ENCODE assay signal across 15 cellular contexts in genomic region chr16:74580828-74581227, GRCh38. TPM values are rescaled to one million over a fixed set of nuclear protein-coding genes. Genes with fewer than 3 reads are reported as not detected.
DNase-seq lines count a peak whose midpoint lies in the region; ATAC-seq and TF ChIP-seq lines count a peak whose summit lies in the region.
"Had no signal": no experiment of that assay in that cellular context is flagged by ENCODE, and none has a peak within 500 bp of the region (broad histone marks: within the 10 kb centered on the region; RNA-seq: fewer than 3 reads in every experiment).

No MANE protein-coding gene starts in this region.

- H3K9me3 ChIP-seq in MM.1S (replicated peaks; ENCODE audit: insufficient read depth, low read length) (no peaks in the 10 kb centered on the region), mucosa of descending colon (no peaks in the 10 kb centered on the region)
- H3K9me3 ChIP-seq in naive thymus-derived CD4-positive, alpha-beta T cell (ENCODE audit: control insufficient read depth in 2 of 3, low read length in 3 of 3): no peaks in the 10 kb centered on the region
- H3K9me3 ChIP-seq: gastroesophageal sphincter, neutrophil had no signal

- H3K36me3 Mint-ChIP-seq in naive thymus-derived CD4-positive, alpha-beta T cell: peaks cover 0 to 17% (median 13%) of the 10 kb centered on the region in 5 donors

- H3K4me3 ChIP-seq in GM12864 (ENCODE audit: low read depth, low read length) (no peak overlapping the region), MM.1S (ENCODE audit: low read length) (no peak overlapping the region), mucosa of descending colon (no peak overlapping the region)
- H3K4me3 ChIP-seq in naive thymus-derived CD4-positive, alpha-beta T cell (ENCODE audit: low read length): no peak overlapping the region
- H3K4me3 ChIP-seq: gastroesophageal sphincter had no signal

- H3K4me1 ChIP-seq in MM.1S (ENCODE audit: low read length): peaks cover 5% of the 10 kb centered on the region; the same call in 1 of the 2 replicates
- peaks cover 0 to 17% of the 10 kb centered on the region in 2 donors for H3K4me1 ChIP-seq in naive thymus-derived CD4-positive, alpha-beta T cell (ENCODE audit: control insufficient read depth in 2 of 2, insufficient read depth in 2 of 2, low read length in 2 of 2)
- peaks cover 11% of the 10 kb centered on the region for H3K4me1 ChIP-seq in mucosa of descending colon (ENCODE audit: low read depth)

- peak; percentile 27 for DNase-seq in GM12864 (ENCODE audit: low read depth)
- no peak for DNase-seq in MM.1S
- no peak for DNase-seq in naive thymus-derived CD4-positive, alpha-beta T cell
- no peak for DNase-seq in nucleus accumbens (lab: John Stamatoyannopoulos, UW)
- no peak for DNase-seq in mucosa of descending colon
- DNase-seq in NCI-H2171 treated with DMSO at 0.1 percent for 48 hours (lab: John Stamatoyannopoulos, UW): no peak
- DNase-seq: amniotic stem cell; CD4-positive, alpha-beta memory T cell; NCI-H1092 treated with DMSO at 0.1 percent for 48 hours; stimulated activated CD4-positive, alpha-beta T cell treated with anti-CD3 and anti-CD28 coated beads, Interleukin-12 subunit alpha, Interleukin-12 subunit beta, amount 100 ng/mL, for 4 hours; SW 1271 had no signal

- no peaks in the 10 kb centered on the region for H3F3A ChIP-seq in MM.1S (ENCODE audit: insufficient read depth, low read length)

- TF ChIP-seq CTCF in GM12864 (IDR thresholded peaks at IDR 0.05; ENCODE audit: low read depth, low read length, missing control alignments) (no peak), MM.1S (IDR thresholded peaks at IDR 0.05; ENCODE audit: low read length) (no peak), mucosa of descending colon (IDR thresholded peaks at IDR 0.05) (no peak)

- H3K36me3 ChIP-seq in MM.1S (replicated peaks; ENCODE audit: insufficient read depth, low read length) (no peaks in the 10 kb centered on the region), mucosa of descending colon (ENCODE audit: low read depth) (no peaks in the 10 kb centered on the region)
- no peaks in the 10 kb centered on the region for H3K36me3 ChIP-seq in naive thymus-derived CD4-positive, alpha-beta T cell (ENCODE audit: control insufficient read depth in 2 of 3, insufficient read depth in 3 of 3, low read length in 3 of 3)
- H3K36me3 ChIP-seq: gastroesophageal sphincter, neutrophil had no signal

- H3K27me3 Mint-ChIP-seq in naive thymus-derived CD4-positive, alpha-beta T cell: no peaks in the 10 kb centered on the region
- H3K27me3 Mint-ChIP-seq: CD4-positive, alpha-beta memory T cell had no signal

- H4K20me1 ChIP-seq in MM.1S (ENCODE audit: insufficient read depth, low read length): no peaks in the 10 kb centered on the region

- H3K9ac ChIP-seq in MM.1S (ENCODE audit: low read length): no peak overlapping the region

- no peaks in the 10 kb centered on the region for H3K9me2 ChIP-seq in MM.1S (replicated peaks; ENCODE audit: insufficient read depth, low read length)

- intact Hi-C loops in naive thymus-derived CD4-positive, alpha-beta T cell (cut with micrococcal nuclease): loop anchor here in 1 of 2 donors (2.0 kb wide), 1 partner anchor 14 kb away; no protein-coding TSS in a partner anchor
- intact Hi-C loops in mucosa of descending colon (cut with DNase I, micrococcal nuclease): no loop called here

- peak overlapping the region in 7 of 10 donors; percentile 20 to 56 (median 45) for H3K4me3 Mint-ChIP-seq in naive thymus-derived CD4-positive, alpha-beta T cell

- CTCF ChIA-PET in naive thymus-derived CD4-positive, alpha-beta T cell (lab: Charles Lee): no interaction called here

- H3K4me2 ChIP-seq in MM.1S (ENCODE audit: low read depth, low read length): no peak overlapping the region

- POLR2A ChIA-PET in naive thymus-derived CD4-positive, alpha-beta T cell (lab: Charles Lee): interaction anchor here (1.1 kb wide), 1 partner anchor 21 kb away, joined by 4 read pairs; no protein-coding TSS in a partner anchor

- H3K79me2 ChIP-seq in MM.1S (ENCODE audit: low read length): peaks cover 70% of the 10 kb centered on the region

- ATAC-seq in GM21381 (IDR thresholded peaks at IDR 0.05; ENCODE audit: unreplicated experiment): peak; percentile 57
- no peak for ATAC-seq in naive thymus-derived CD4-positive, alpha-beta T cell
- ATAC-seq in HG02642 (IDR thresholded peaks at IDR 0.05; ENCODE audit: poor library complexity, unreplicated experiment): no peak
- ATAC-seq in mucosa of descending colon: no peak
- ATAC-seq: gastroesophageal sphincter had no signal

- peaks cover 48 to 99% (median 67%) of the 10 kb centered on the region in 7 donors for H3K4me1 Mint-ChIP-seq in naive thymus-derived CD4-positive, alpha-beta T cell

- H3K27me3 ChIP-seq in MM.1S (replicated peaks; ENCODE audit: insufficient read depth, low read length): no peaks in the 10 kb centered on the region
- H3K27me3 ChIP-seq in naive thymus-derived CD4-positive, alpha-beta T cell (ENCODE audit: control insufficient read depth in 2 of 2, insufficient read depth in 2 of 2, low read length in 2 of 2): no peaks in the 10 kb centered on the region
- H3K27me3 ChIP-seq: gastroesophageal sphincter, neutrophil had no signal

- peaks cover 0 to under 1% (median 0%) of the 10 kb centered on the region in 11 donors for H3K9me3 Mint-ChIP-seq in naive thymus-derived CD4-positive, alpha-beta T cell
- H3K9me3 Mint-ChIP-seq: CD4-positive, alpha-beta memory T cell had no signal

- peak overlapping the region; percentile 52; the same call in 1 of the 2 replicates for H3K27ac ChIP-seq in MM.1S (ENCODE audit: low read length)
- H3K27ac ChIP-seq in naive thymus-derived CD4-positive, alpha-beta T cell (ENCODE audit: low read depth, low read length): no peak overlapping the region
- H3K27ac ChIP-seq: gastroesophageal sphincter, neutrophil had no signal

- H2AFZ ChIP-seq in MM.1S (ENCODE audit: low read length): no peak overlapping the region

- H3K27ac Mint-ChIP-seq in naive thymus-derived CD4-positive, alpha-beta T cell: peak overlapping the region in 6 of 9 donors; percentile 34 to 83 (median 58)

RNA-seq across cellular contexts. Expression of gene GLG1, which starts 26.1 kb away (rescaled TPM):
- total RNA-seq in naive thymus-derived CD4-positive, alpha-beta T cell: 100 to 1,000 TPM; 125 to 198 (median 188) TPM
- 100 to 1,000 TPM; 181 to 285 TPM for polyA plus RNA-seq in naive thymus-derived CD4-positive, alpha-beta T cell
- total RNA-seq in mucosa of descending colon: 100 to 1,000 TPM in 1 of 3 donors, 10 to 100 TPM in 2; 91.3 to 122 (median 99.7) TPM
